15 cellular contexts compared by ENCODE assay signal in genomic region chr5:88880196-88880595, GRCh38. TPM values are rescaled to one million over a fixed set of nuclear protein-coding genes. Genes with fewer than 3 reads are reported as not detected.
A peak's percentile ranks its signal among the peaks of the same experiment; 100 is the strongest.
DNase-seq lines count a peak whose midpoint lies in the region; ATAC-seq and TF ChIP-seq lines count a peak whose summit lies in the region.
"Had no signal": no experiment of that assay in that cellular context is flagged by ENCODE, and none has a peak within 500 bp of the region (broad histone marks: within the 10 kb centered on the region; RNA-seq: fewer than 3 reads in every experiment).

No MANE protein-coding gene starts in this region.

- no peak overlapping the region for H2AFZ ChIP-seq in SU-DHL-6 (ENCODE audit: low read depth, low read length, severe bottlenecking)

- no peak overlapping the region for H3K9ac ChIP-seq in SU-DHL-6 (ENCODE audit: low read length)

- DNase-seq in HAP-1 (ENCODE audit: low spot score in 2 of 2) (no peak), left lung (no peak), stomach (no peak), NK-92 (lab: John Stamatoyannopoulos, UW; ENCODE audit: unreplicated experiment) (no peak), HK-2 (ENCODE audit: unreplicated experiment) (no peak)
- DNase-seq in activated naive CD4-positive, alpha-beta T cell treated with anti-CD3 and anti-CD28 coated beads, Interleukin-2, amount 10 ng/mL, durations not matched to agents 7 days and 5 days, result no peak
- DNase-seq: activated CD4-positive, alpha-beta T cell treated with anti-CD3 and anti-CD28 coated beads, Interleukin-2, amount 50 U/mL, for 48 hours; activated naive CD4-positive, alpha-beta T cell; NCI-H2029 had no signal

- no peaks in the 10 kb centered on the region for H3K79me2 ChIP-seq in SU-DHL-6 (ENCODE audit: insufficient read depth, low read length)

- intact Hi-C loops in left lung (cut with DNase I) (loop anchor here in 1 of 2 donors (10.0 kb wide), 1 partner anchor 145 kb away; no protein-coding TSS in a partner anchor), stomach (cut with DNase I; ENCODE audit: low total_unique reads) (no loop called here)

- H3F3A ChIP-seq in SU-DHL-6 (ENCODE audit: insufficient read depth), result peaks cover 4% of the 10 kb centered on the region; the same call in 1 of the 2 replicates

- H3K4me3 ChIP-seq in HAP-1 (peak overlapping the region; percentile 4; the same call in 1 of the 2 replicates), SU-DHL-6 (ENCODE audit: insufficient read depth, low read length, poor library complexity, severe bottlenecking) (no peak overlapping the region), left lung (peak overlapping the region; percentile 63 to 70), stomach (peak overlapping the region; percentile 23 to 58 (median 54))
- H3K4me3 ChIP-seq: lung had no signal

- peaks cover 41% of the 10 kb centered on the region for H3K4me1 ChIP-seq in HAP-1
- peaks cover 0 to 68% of the 10 kb centered on the region in 2 donors for H3K4me1 ChIP-seq in left lung
- peaks cover 0 to 39% (median 22%) of the 10 kb centered on the region in 4 donors for H3K4me1 ChIP-seq in stomach

- H3K36me3 ChIP-seq in HAP-1 (replicated peaks) (no peaks in the 10 kb centered on the region), SU-DHL-6 (ENCODE audit: low read length) (no peaks in the 10 kb centered on the region), left lung (no peaks in the 10 kb centered on the region), stomach (no peaks in the 10 kb centered on the region)

- no peak for TF ChIP-seq CTCF in SU-DHL-6 (IDR thresholded peaks at IDR 0.05; ENCODE audit: insufficient read depth, low read length, poor library complexity, severe bottlenecking)
- TF ChIP-seq CTCF in left lung (IDR thresholded peaks at IDR 0.05), result no peak
- TF ChIP-seq CTCF in stomach (IDR thresholded peaks at IDR 0.05), result no peak

- CTCF ChIA-PET in activated naive CD4-positive, alpha-beta T cell treated with anti-CD3 and anti-CD28 coated beads, Interleukin-2, amount 10 ng/mL, durations not matched to agents 7 days and 5 days (lab: Charles Lee), result no interaction called here

- H3K27ac Mint-ChIP-seq in activated naive CD4-positive, alpha-beta T cell treated with anti-CD3 and anti-CD28 coated beads, Interleukin-2, amount 10 ng/mL, durations not matched to agents 7 days and 5 days, result no peak overlapping the region
- H3K27ac Mint-ChIP-seq: dendritic cell treated with granulocyte-macrophage colony-stimulating factor and Interleukin-4, amounts not matched to agents 40 ng/mL and 50 ng/mL, for 4 days; T-helper 1 cell treated with Interleukin-12 subunit alpha and Interleukin-12 subunit beta and Interleukin-4 antibody, amounts not matched to agents 30 μg/mL and 1 μg/mL, for 36 hours had no signal

- H3K9me2 ChIP-seq in SU-DHL-6 (replicated peaks; ENCODE audit: insufficient read depth, low read length), result no peaks in the 10 kb centered on the region

- H3K27me3 Mint-ChIP-seq in activated naive CD4-positive, alpha-beta T cell treated with anti-CD3 and anti-CD28 coated beads, Interleukin-2, amount 10 ng/mL, durations not matched to agents 7 days and 5 days, result peaks cover 32% of the 10 kb centered on the region
- H3K27me3 Mint-ChIP-seq: dendritic cell treated with granulocyte-macrophage colony-stimulating factor and Interleukin-4, amounts not matched to agents 40 ng/mL and 50 ng/mL, for 4 days had no signal

- H3K27ac ChIP-seq in SU-DHL-6 (ENCODE audit: low read depth, low read length) (no peak overlapping the region), left lung (peak overlapping the region; percentile 45 to 91), stomach (peak overlapping the region in 3 of 5 donors; percentile 85 to 91 (median 87))

- TF ChIP-seq POLR2A in stomach (IDR thresholded peaks at IDR 0.05), result no peak

- no peaks in the 10 kb centered on the region for H3K9me3 Mint-ChIP-seq in activated naive CD4-positive, alpha-beta T cell treated with anti-CD3 and anti-CD28 coated beads, Interleukin-2, amount 10 ng/mL, durations not matched to agents 7 days and 5 days
- H3K9me3 Mint-ChIP-seq: dendritic cell treated with granulocyte-macrophage colony-stimulating factor and Interleukin-4, amounts not matched to agents 40 ng/mL and 50 ng/mL, for 4 days; T-helper 1 cell treated with Interleukin-12 subunit alpha and Interleukin-12 subunit beta and Interleukin-4 antibody, amounts not matched to agents 30 μg/mL and 1 μg/mL, for 36 hours had no signal

- 51 to 73% (median 70%) methylated on average over 1 of the region's 1 CpG for WGBS in stomach, 5 donors

- no peak for TF ChIP-seq EP300 in stomach (IDR thresholded peaks at IDR 0.05)

- peak overlapping the region; percentile 83 for H3K4me2 ChIP-seq in SU-DHL-6 (ENCODE audit: low read depth, low read length, poor library complexity, severe bottlenecking)
- H3K4me2 ChIP-seq: smooth muscle cell had no signal

- no peaks in the 10 kb centered on the region for H3K9me3 ChIP-seq in HAP-1
- H3K9me3 ChIP-seq in SU-DHL-6 (ENCODE audit: insufficient read depth, low read length), result no peaks in the 10 kb centered on the region
- no peaks in the 10 kb centered on the region for H3K9me3 ChIP-seq in left lung
- no peaks in the 10 kb centered on the region for H3K9me3 ChIP-seq in stomach

- H3K36me3 Mint-ChIP-seq in activated naive CD4-positive, alpha-beta T cell treated with anti-CD3 and anti-CD28 coated beads, Interleukin-2, amount 10 ng/mL, durations not matched to agents 7 days and 5 days, result no peaks in the 10 kb centered on the region

- in situ Hi-C loops in HAP-1 (cut with MboI; ENCODE audit: low sequenced_read_pairs), result no loop called here

- ATAC-seq in left lung (no peak), HG02642 (IDR thresholded peaks at IDR 0.05; ENCODE audit: poor library complexity, unreplicated experiment) (no peak)

- no peaks in the 10 kb centered on the region for H4K20me1 ChIP-seq in SU-DHL-6 (ENCODE audit: low read depth, low read length)

- H3K4me1 Mint-ChIP-seq in activated naive CD4-positive, alpha-beta T cell treated with anti-CD3 and anti-CD28 coated beads, Interleukin-2, amount 10 ng/mL, durations not matched to agents 7 days and 5 days, result peaks cover 20% of the 10 kb centered on the region

- H3K27me3 ChIP-seq in HAP-1 (ENCODE audit: low read depth) (no peaks in the 10 kb centered on the region), SU-DHL-6 (ENCODE audit: low read length) (no peaks in the 10 kb centered on the region), left lung (peaks cover 0 to 8% of the 10 kb centered on the region in 2 donors), stomach (peaks cover 0 to 16% (median 7%) of the 10 kb centered on the region in 3 donors)

- H3K4me3 Mint-ChIP-seq in activated naive CD4-positive, alpha-beta T cell treated with anti-CD3 and anti-CD28 coated beads, Interleukin-2, amount 10 ng/mL, durations not matched to agents 7 days and 5 days, result no peak overlapping the region
- H3K4me3 Mint-ChIP-seq: dendritic cell treated with granulocyte-macrophage colony-stimulating factor and Interleukin-4, amounts not matched to agents 40 ng/mL and 50 ng/mL, for 4 days; T-helper 1 cell treated with Interleukin-12 subunit alpha and Interleukin-12 subunit beta and Interleukin-4 antibody, amounts not matched to agents 30 μg/mL and 1 μg/mL, for 36 hours had no signal

RNA-seq across cellular contexts. Expression of gene MEF2C, which starts 2.8 kb away (rescaled TPM):
- 10 to 100 TPM; 45.7 to 46.1 TPM for total RNA-seq in left lung
- 10 to 100 TPM; 13.6 to 48.1 (median 22.8) TPM for total RNA-seq in stomach
- 10 to 100 TPM in 1 of 3 donors, 1 to 10 TPM in 2; 3.0 to 12.7 (median 4.9) TPM for polyA plus RNA-seq in stomach
